ENCODE assay signal across 1 cellular context in genomic region chr22:38172016-38172431, GRCh38.
TF ChIP-seq lines count a peak whose summit lies in the region.

No MANE protein-coding gene starts in this region.

TF ChIP-seq in WTC11, 78 proteins besides CTCF, POLR2A, EP300 and RAD21 (continued from another document):
- TF ChIP-seq PRDM15 (CRISPR knock-in tag; IDR thresholded peaks at IDR 0.05) (no peak), MXD4 (CRISPR knock-in tag; IDR thresholded peaks at IDR 0.05; ENCODE audit: borderline replicate concordance) (no peak)
